1 cellular context compared by ENCODE assay signal in the genomic region with DNA sequence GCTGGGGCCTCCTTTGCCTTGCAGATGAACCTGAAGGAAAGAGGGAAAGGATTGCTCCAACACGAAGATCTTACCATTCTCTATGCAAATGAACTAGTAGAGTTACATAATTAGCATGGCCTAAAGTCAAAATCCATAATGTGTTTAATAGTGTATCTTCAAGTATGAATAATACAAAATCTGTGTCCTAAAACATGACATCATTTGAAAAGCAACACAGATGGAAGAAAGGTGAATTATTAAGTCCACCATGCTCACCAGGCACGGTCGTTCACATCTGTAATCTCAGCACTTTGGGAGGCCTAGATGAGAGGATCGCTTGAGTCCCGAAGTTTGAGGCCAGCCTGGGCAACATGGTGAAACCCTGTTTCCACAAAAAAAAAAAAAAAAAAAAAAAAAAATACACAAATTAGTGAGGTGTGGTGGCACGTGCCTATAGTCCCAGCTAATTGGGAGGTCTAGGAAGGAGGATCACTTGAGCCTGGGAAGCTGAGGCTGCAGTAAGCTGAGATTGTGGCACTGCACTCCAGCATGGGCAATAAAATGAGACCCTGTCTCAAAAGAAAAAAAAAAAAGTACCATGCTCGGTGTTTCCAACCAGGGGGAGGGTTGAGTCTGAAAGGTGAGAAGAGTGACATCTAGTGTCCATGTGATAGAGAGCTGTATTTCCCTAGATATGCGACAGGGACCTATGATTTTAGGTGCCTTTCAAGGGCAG.
TF ChIP-seq lines count a peak whose summit lies in the region.

No MANE protein-coding gene starts in this region.

TF ChIP-seq in SK-N-SH, 30 proteins besides CTCF, POLR2A, EP300 and RAD21 (continued from another document):
- TF ChIP-seq, protein P1, sequence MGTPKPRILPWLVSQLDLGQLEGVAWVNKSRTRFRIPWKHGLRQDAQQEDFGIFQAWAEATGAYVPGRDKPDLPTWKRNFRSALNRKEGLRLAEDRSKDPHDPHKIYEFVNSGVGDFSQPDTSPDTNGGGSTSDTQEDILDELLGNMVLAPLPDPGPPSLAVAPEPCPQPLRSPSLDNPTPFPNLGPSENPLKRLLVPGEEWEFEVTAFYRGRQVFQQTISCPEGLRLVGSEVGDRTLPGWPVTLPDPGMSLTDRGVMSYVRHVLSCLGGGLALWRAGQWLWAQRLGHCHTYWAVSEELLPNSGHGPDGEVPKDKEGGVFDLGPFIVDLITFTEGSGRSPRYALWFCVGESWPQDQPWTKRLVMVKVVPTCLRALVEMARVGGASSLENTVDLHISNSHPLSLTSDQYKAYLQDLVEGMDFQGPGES (IDR thresholded peaks at IDR 0.05; ENCODE audit: low read depth, low read length), result no peak
